18 cellular contexts compared by ENCODE assay signal in genomic region chr2:48444404-48444803, GRCh38.
A peak's percentile ranks its signal among the peaks of the same experiment; 100 is the strongest.
DNase-seq lines count a peak whose midpoint lies in the region; ATAC-seq, FAIRE-seq and TF ChIP-seq lines count a peak whose summit lies in the region.
"Had no signal": no experiment of that assay in that cellular context is flagged by ENCODE, and none has a peak within 500 bp of the region (broad histone marks: within the 10 kb centered on the region; RNA-seq: fewer than 3 reads in every experiment).

No MANE protein-coding gene starts in this region.

- no peak overlapping the region for H2AFZ ChIP-seq in parathyroid adenoma

- no peaks in the 10 kb centered on the region for H3K9me3 ChIP-seq in parathyroid adenoma (ENCODE audit: control insufficient read depth, low read length)
- H3K9me3 ChIP-seq: left lung, SJSA1 had no signal

- FAIRE-seq in HTR-8/SVneo (lab: Jason Lieb, UNC), result no peak
- FAIRE-seq: GM12891 had no signal

- H3K27me3 ChIP-seq in parathyroid adenoma (ENCODE audit: control insufficient read depth, insufficient read depth, low read length), result no peaks in the 10 kb centered on the region
- H3K27me3 ChIP-seq: BLaER1 treated with 17β-estradiol and CSF1 and Interleukin-3, amounts not matched to agents 10 nM and 100 nM; left lung; SJSA1 had no signal

- peak; percentile 25 to 34 for DNase-seq in NCI-H187 (lab: John Stamatoyannopoulos, UW)
- DNase-seq in HTR-8/SVneo (ENCODE audit: insufficient read length, low spot score), result no peak
- no peak for DNase-seq in head of caudate nucleus
- DNase-seq: activated CD4-positive, alpha-beta T cell treated with anti-CD3 and anti-CD28 coated beads, Interleukin-2, amount 50 U/mL, for 1 hour; activated T-cell treated with anti-CD3 and anti-CD28 coated beads, Interleukin-2, amount 50 U/mL, for 72 hours; central memory CD4-positive, alpha-beta T cell; EL; H9; left lung; posterior cingulate gyrus; T1000 had no signal

- peak overlapping the region; percentile 1 for H3K4me3 ChIP-seq in parathyroid adenoma (ENCODE audit: low read depth, low read length)
- H3K4me3 ChIP-seq: BLaER1 treated with 17β-estradiol and CSF1 and Interleukin-3, amounts not matched to agents 10 nM and 100 nM; left lung; SJSA1 had no signal

- H3K27ac ChIP-seq in parathyroid adenoma, result no peak overlapping the region
- H3K27ac ChIP-seq: BLaER1 treated with 17β-estradiol and CSF1 and Interleukin-3, amounts not matched to agents 10 nM and 100 nM; left lung; SJSA1 had no signal

- peaks cover 22% of the 10 kb centered on the region for H3K79me2 ChIP-seq in parathyroid adenoma

- no peak overlapping the region for H3K9ac ChIP-seq in parathyroid adenoma
- H3K9ac ChIP-seq: BLaER1 treated with 17β-estradiol and CSF1 and Interleukin-3, amounts not matched to agents 10 nM and 100 nM had no signal

- intact Hi-C loops in head of caudate nucleus (cut with DNase I), result no loop called here

- H3K4me2 ChIP-seq in parathyroid adenoma (ENCODE audit: low read length), result peak overlapping the region; percentile 40

- TF ChIP-seq CTCF in parathyroid adenoma (IDR thresholded peaks at IDR 0.05), result no peak

- ATAC-seq in GM18907 (IDR thresholded peaks at IDR 0.05; ENCODE audit: unreplicated experiment), result peak; percentile 26
- ATAC-seq in GM21619 (IDR thresholded peaks at IDR 0.05; ENCODE audit: unreplicated experiment), result peak; percentile 21
- no peak for ATAC-seq in GM21390 (IDR thresholded peaks at IDR 0.05; ENCODE audit: unreplicated experiment)
- ATAC-seq: activated T-cell treated with anti-CD3 and anti-CD28 coated beads, Interleukin-2, amount 50 U/mL, for 72 hours; left lung had no signal

- peaks cover 17% of the 10 kb centered on the region for H3K4me1 ChIP-seq in parathyroid adenoma

- no peaks in the 10 kb centered on the region for H3K36me3 ChIP-seq in parathyroid adenoma (ENCODE audit: control insufficient read depth, insufficient read depth, low read length)
- H3K36me3 ChIP-seq: left lung had no signal

Comparison
In these comparisons a context has a peak if more than half of its experiments do, and no peak if none do; other contexts are left out.
1. DNase-seq: peak in NCI-H187 (2 of 2); none in HTR-8/SVneo (single experiment) and head of caudate nucleus (0 of 42).